ENCODE assay signal across 9 cellular contexts in the genomic region with DNA sequence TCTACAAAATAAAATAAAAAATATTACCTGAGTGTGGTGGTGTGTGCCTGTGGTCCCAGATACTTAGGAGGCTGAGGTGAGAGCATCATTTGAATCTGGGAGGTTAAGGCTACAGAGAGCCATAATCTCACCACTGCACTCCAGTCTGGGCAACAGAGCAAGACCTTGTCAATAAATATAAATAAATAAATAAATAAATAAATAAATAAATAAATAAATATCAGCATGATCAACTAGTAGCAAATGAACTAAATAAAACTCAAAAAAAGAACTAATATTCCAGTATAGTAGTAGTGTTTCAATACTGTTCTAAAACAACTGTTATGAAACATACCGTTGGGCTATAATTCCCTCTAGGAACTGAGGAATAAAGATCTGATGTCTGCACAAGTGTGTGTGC.
"Had no signal": no experiment of that assay in that cellular context is flagged by ENCODE, and none has a peak within 500 bp of the region (broad histone marks: within the 10 kb centered on the region; RNA-seq: fewer than 3 reads in every experiment).

No MANE protein-coding gene starts in this region.

- H3K4me2 ChIP-seq: KMS-11 had no signal

- H3K27ac ChIP-seq: HL-60, KMS-11 had no signal

- FAIRE-seq: HepG2, HTR-8/SVneo, K562 had no signal

- DNase-seq: IMR-90, Karpas-422, KBM-7, KG1 had no signal

- ATAC-seq: HepG2, K562 had no signal

- H3K4me3 ChIP-seq: K562 had no signal
